ENCODE assay signal across 8 cellular contexts in the genomic region with DNA sequence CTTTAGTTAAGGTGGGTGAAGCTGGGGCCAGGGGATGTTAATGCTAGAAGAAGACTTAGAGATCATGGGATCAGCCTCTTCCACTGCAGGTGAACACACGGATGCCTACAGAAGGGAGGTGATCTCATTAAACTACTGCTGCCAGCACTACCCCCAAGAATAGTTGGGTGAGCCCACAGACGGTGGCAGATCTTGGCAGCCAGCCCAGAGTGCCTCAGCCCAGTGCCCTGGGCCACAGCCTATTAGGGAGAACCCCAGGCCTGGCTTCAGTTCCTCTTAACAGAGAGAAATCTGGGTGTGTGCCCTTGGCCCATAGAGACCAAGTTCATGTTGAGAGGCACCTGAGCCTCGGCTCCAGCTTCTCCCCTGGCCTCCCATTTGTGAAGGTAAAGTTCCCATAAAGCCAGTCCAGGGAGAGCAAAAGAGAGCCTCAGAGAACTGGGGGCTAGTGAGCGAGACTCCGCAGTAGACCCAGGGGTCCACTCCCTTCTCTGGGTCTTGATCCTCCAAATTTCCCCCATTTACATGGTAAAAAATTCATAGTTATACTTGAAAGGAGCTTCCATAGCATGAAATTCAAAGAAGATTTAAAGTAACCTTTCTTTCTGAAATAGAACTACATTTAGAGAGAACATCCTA.
A peak's percentile ranks its signal among the peaks of the same experiment; 100 is the strongest.
DNase-seq lines count a peak whose midpoint lies in the region; ATAC-seq and TF ChIP-seq lines count a peak whose summit lies in the region.

No MANE protein-coding gene starts in this region.

- peaks cover 47% of the 10 kb centered on the region for H3F3A ChIP-seq in MM.1S (ENCODE audit: insufficient read depth, low read length)

- WGBS in H9 (ENCODE audit: extremely low coverage, insufficient read length, low lambda C conversion rate), result no CpG with 5 or more reads among the region's 5 CpGs

- H3K23me2 ChIP-seq in H9 (ENCODE audit: insufficient read length, low read depth, low read length, poor library complexity, severe bottlenecking), result no peaks in the 10 kb centered on the region

- H3K4me2 ChIP-seq in MM.1S (ENCODE audit: low read depth, low read length) (peak overlapping the region; percentile 24), H9 (ENCODE audit: insufficient read depth, insufficient read length, low read length) (no peak overlapping the region)

- no peak overlapping the region for H3K56ac ChIP-seq in H9 (ENCODE audit: insufficient read length, low read depth, low read length)

- peaks cover 6% of the 10 kb centered on the region for H3K9me3 Mint-ChIP-seq in activated naive CD8-positive, alpha-beta T cell treated with anti-CD3 and anti-CD28 coated beads, Interleukin-2, amount 10 ng/mL, durations not matched to agents 7 days and 5 days
- peaks cover 9 to 12% of the 10 kb centered on the region in 2 experiments for H3K9me3 Mint-ChIP-seq in H9

- H3K27ac Mint-ChIP-seq in activated naive CD8-positive, alpha-beta T cell treated with anti-CD3 and anti-CD28 coated beads, Interleukin-2, amount 10 ng/mL, durations not matched to agents 7 days and 5 days, result peak overlapping the region; percentile 89
- H3K27ac Mint-ChIP-seq in H9, result peak overlapping the region in 1 of 3 experiments; percentile 70; a peak in 1 of 7 replicates

- no peak overlapping the region for H4K5ac ChIP-seq in H9 (ENCODE audit: insufficient read length, low read depth, low read length)

- no peak overlapping the region for H2BK12ac ChIP-seq in H9 (ENCODE audit: insufficient read length, low read depth, low read length)

- no peak overlapping the region for H2AFZ ChIP-seq in MM.1S (ENCODE audit: low read length)
- no peak overlapping the region for H2AFZ ChIP-seq in H9 (ENCODE audit: low read length)

- H4K91ac ChIP-seq in H9 (ENCODE audit: insufficient read length, low read depth, low read length), result no peak overlapping the region

- H3K18ac ChIP-seq in H9 (ENCODE audit: insufficient read length, low read depth, low read length), result no peak overlapping the region

- H3K36me3 ChIP-seq in MM.1S (replicated peaks; ENCODE audit: insufficient read depth, low read length), result no peaks in the 10 kb centered on the region

- no peaks in the 10 kb centered on the region for H3K27me3 ChIP-seq in MM.1S (replicated peaks; ENCODE audit: insufficient read depth, low read length)
- H3K27me3 ChIP-seq in H9 (ENCODE audit: insufficient read depth, low read length), result no peaks in the 10 kb centered on the region

- H3K4me1 ChIP-seq in MM.1S (ENCODE audit: low read length), result peaks cover 63% of the 10 kb centered on the region
- peaks cover 11% of the 10 kb centered on the region for H3K4me1 ChIP-seq in H9 (ENCODE audit: insufficient read depth, low read length)

- TF ChIP-seq CTCF in MM.1S (IDR thresholded peaks at IDR 0.05; ENCODE audit: low read length) (no peak), H9 (conservative IDR thresholded peaks at IDR 0.05) (no peak)

- H2AK5ac ChIP-seq in H9 (ENCODE audit: insufficient read length, low read length), result no peak overlapping the region

- H3K9ac ChIP-seq in MM.1S (ENCODE audit: low read length), result peak overlapping the region; percentile 49
- no peak overlapping the region for H3K9ac ChIP-seq in H9 (ENCODE audit: extremely low read depth, insufficient read length, low read length)

- H3K27me3 Mint-ChIP-seq in activated naive CD8-positive, alpha-beta T cell treated with anti-CD3 and anti-CD28 coated beads, Interleukin-2, amount 10 ng/mL, durations not matched to agents 7 days and 5 days, result no peaks in the 10 kb centered on the region
- H3K27me3 Mint-ChIP-seq in H9 (ENCODE audit: low read depth), result peaks cover 12% of the 10 kb centered on the region

- no peak overlapping the region for H2BK120ac ChIP-seq in H9 (ENCODE audit: low read depth, low read length, poor library complexity, severe bottlenecking)

- no peaks in the 10 kb centered on the region for H3K79me2 ChIP-seq in MM.1S (ENCODE audit: low read length)
- no peaks in the 10 kb centered on the region for H3K79me2 ChIP-seq in H9 (ENCODE audit: insufficient read depth, low read length)

- H4K20me1 ChIP-seq in MM.1S (ENCODE audit: insufficient read depth, low read length), result no peaks in the 10 kb centered on the region
- H4K20me1 ChIP-seq in H9 (ENCODE audit: control insufficient read depth, insufficient read depth, insufficient read length), result no peaks in the 10 kb centered on the region

- H2BK15ac ChIP-seq in H9 (ENCODE audit: low read depth, low read length), result no peak overlapping the region

- H2BK5ac ChIP-seq in H9 (ENCODE audit: insufficient read length, low read length), result no peak overlapping the region

- DNase-seq in GDM1 (lab: John Stamatoyannopoulos, UW), result peak; percentile 41
- DNase-seq in MM.1S, result peak; percentile 97
- DNase-seq in activated naive CD8-positive, alpha-beta T cell treated with anti-CD3 and anti-CD28 coated beads, Interleukin-2, amount 10 ng/mL, durations not matched to agents 7 days and 5 days, result no peak
- DNase-seq in stimulated activated CD4-positive, alpha-beta T cell treated with anti-CD3 and anti-CD28 coated beads, Interleukin-4, amount 100 ng/mL, for 1 hour, result peak; percentile 44
- no peak for DNase-seq in DMS153 treated with DMSO at 0.1 percent for 48 hours (lab: John Stamatoyannopoulos, UW; ENCODE audit: unreplicated experiment)
- no peak for DNase-seq in H9
- DNase-seq in SIG-M5 treated with dmso at 0.1 percent for 504 hours (lab: John Stamatoyannopoulos, UW; ENCODE audit: unreplicated experiment), result no peak

- no peaks in the 10 kb centered on the region for H3K9me2 ChIP-seq in MM.1S (replicated peaks; ENCODE audit: insufficient read depth, low read length)

- H3K4ac ChIP-seq in H9 (ENCODE audit: low read depth, low read length), result no peak overlapping the region

- H3K23ac ChIP-seq in H9 (ENCODE audit: insufficient read length, low read depth, low read length), result no peak overlapping the region

- H4K8ac ChIP-seq in H9 (replicated peaks; ENCODE audit: insufficient read length, low read depth, low read length), result no peak overlapping the region

- H3K79me1 ChIP-seq in H9 (ENCODE audit: insufficient read depth, low read depth, low read length, poor library complexity, severe bottlenecking), result no peaks in the 10 kb centered on the region

- H3K4me1 Mint-ChIP-seq in activated naive CD8-positive, alpha-beta T cell treated with anti-CD3 and anti-CD28 coated beads, Interleukin-2, amount 10 ng/mL, durations not matched to agents 7 days and 5 days, result peaks cover 81% of the 10 kb centered on the region
- H3K4me1 Mint-ChIP-seq in H9, result peaks cover 20 to 25% of the 10 kb centered on the region in 2 experiments

- H3T11ph ChIP-seq in H9 (ENCODE audit: low read length), result no peak overlapping the region

- no peak overlapping the region for H2BK20ac ChIP-seq in H9 (ENCODE audit: low read depth, low read length, poor library complexity, severe bottlenecking)

- H3K14ac ChIP-seq in H9 (ENCODE audit: insufficient read depth, low read length), result no peak overlapping the region; the same call in 1 of the 2 replicates

- peaks cover 8% of the 10 kb centered on the region for H3K36me3 Mint-ChIP-seq in activated naive CD8-positive, alpha-beta T cell treated with anti-CD3 and anti-CD28 coated beads, Interleukin-2, amount 10 ng/mL, durations not matched to agents 7 days and 5 days
- H3K36me3 Mint-ChIP-seq in H9 (ENCODE audit: insufficient read depth in 1 of 3, low read depth in 3 of 3), result peaks cover 2 to 11% (median 6%) of the 10 kb centered on the region in 3 experiments; a peak in 5 of 7 replicates

- peak overlapping the region; percentile 35 for H3K4me3 Mint-ChIP-seq in activated naive CD8-positive, alpha-beta T cell treated with anti-CD3 and anti-CD28 coated beads, Interleukin-2, amount 10 ng/mL, durations not matched to agents 7 days and 5 days
- no peak overlapping the region for H3K4me3 Mint-ChIP-seq in H9

- POLR2A ChIA-PET in activated naive CD8-positive, alpha-beta T cell treated with anti-CD3 and anti-CD28 coated beads, Interleukin-2, amount 10 ng/mL, durations not matched to agents 7 days and 5 days (lab: Charles Lee), result interaction anchor here (10.6 kb wide), 1 partner anchor 125 kb away, joined by 292 read pairs; the partner anchor contains the start of gene CCND2

- H3K9me3 ChIP-seq in MM.1S (replicated peaks; ENCODE audit: insufficient read depth, low read length) (no peaks in the 10 kb centered on the region), H9 (ENCODE audit: control insufficient read depth, low read depth, low read length) (no peaks in the 10 kb centered on the region)

- peak overlapping the region; percentile 88 for H3K27ac ChIP-seq in MM.1S (ENCODE audit: low read length)
- no peak overlapping the region for H3K27ac ChIP-seq in H9 (ENCODE audit: insufficient read length, low read depth, low read length)

- no peak overlapping the region; the same call in 1 of the 2 replicates for H3K4me3 ChIP-seq in MM.1S (ENCODE audit: low read length)

- peak; percentile 44 for ATAC-seq in GM21526 (IDR thresholded peaks at IDR 0.05; ENCODE audit: low FRiP score, unreplicated experiment)
- ATAC-seq in activated naive CD8-positive, alpha-beta T cell treated with anti-CD3 and anti-CD28 coated beads, Interleukin-2, amount 10 ng/mL, durations not matched to agents 7 days and 5 days (ENCODE audit: low read depth), result peak; percentile 8

Comparison
In these comparisons a context has a peak if more than half of its experiments do, and no peak if none do; other contexts are left out.
1. DNase-seq: peak in GDM1 (single experiment), MM.1S (single experiment) and stimulated activated CD4-positive, alpha-beta T cell treated with anti-CD3 and anti-CD28 coated beads, Interleukin-4, amount 100 ng/mL, for 1 hour (single experiment); none in activated naive CD8-positive, alpha-beta T cell treated with anti-CD3 and anti-CD28 coated beads, Interleukin-2, amount 10 ng/mL, durations not matched to agents 7 days and 5 days (single experiment), DMS153 treated with DMSO at 0.1 percent for 48 hours (single experiment), H9 (single experiment) and SIG-M5 treated with dmso at 0.1 percent for 504 hours (single experiment).